Comparison of ENCODE assay signal across 1 cellular context in the genomic region with DNA sequence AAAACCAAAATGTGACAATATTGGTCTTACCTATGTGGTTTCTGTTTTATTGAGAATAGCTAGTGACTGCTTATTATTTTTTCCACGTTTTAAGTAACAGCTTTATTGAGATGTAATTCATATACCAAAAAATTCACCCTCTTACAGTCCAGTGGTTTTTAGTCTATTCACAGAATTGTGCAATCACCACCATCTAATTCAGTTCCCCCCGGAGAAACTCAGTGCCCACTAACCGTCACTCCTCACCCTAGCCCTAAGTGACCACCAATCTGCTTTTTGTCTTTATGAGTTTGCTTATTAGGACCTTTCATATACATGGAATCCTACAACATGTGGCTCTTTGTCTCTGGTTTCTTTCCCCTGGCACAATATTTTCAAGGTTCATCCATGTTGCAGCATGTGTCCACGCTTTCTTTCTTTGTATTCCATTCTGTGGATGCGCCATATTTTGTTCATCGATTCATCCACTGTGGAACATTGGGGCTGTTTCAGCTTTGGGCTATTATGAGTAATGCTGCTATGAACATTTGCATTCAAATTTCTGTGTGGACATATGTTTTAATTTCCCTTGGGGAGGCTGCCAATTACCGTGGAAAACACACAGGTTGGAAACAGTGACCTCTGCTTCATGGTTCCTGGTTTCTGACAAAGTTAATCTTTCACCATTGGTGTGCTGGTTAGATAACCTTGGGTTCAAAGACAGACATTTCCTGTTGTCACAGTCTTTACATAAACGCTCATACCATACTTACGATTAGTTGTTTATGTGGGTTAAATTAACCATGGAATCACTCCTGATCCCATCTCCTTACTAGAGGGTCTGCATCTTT.
TF ChIP-seq lines count a peak whose summit lies in the region.

No MANE protein-coding gene starts in this region.

TF ChIP-seq in HepG2, 621 proteins besides CTCF, POLR2A, EP300 and RAD21 (continued from another document and continues in another):
- TF ChIP-seq ZNF12 (CRISPR knock-in tag; IDR thresholded peaks at IDR 0.05), result peak; percentile 58; the same call in 1 of the 2 replicates
- no peak for TF ChIP-seq ZNF891 (CRISPR knock-in tag; IDR thresholded peaks at IDR 0.05)
- TF ChIP-seq, protein P1, sequence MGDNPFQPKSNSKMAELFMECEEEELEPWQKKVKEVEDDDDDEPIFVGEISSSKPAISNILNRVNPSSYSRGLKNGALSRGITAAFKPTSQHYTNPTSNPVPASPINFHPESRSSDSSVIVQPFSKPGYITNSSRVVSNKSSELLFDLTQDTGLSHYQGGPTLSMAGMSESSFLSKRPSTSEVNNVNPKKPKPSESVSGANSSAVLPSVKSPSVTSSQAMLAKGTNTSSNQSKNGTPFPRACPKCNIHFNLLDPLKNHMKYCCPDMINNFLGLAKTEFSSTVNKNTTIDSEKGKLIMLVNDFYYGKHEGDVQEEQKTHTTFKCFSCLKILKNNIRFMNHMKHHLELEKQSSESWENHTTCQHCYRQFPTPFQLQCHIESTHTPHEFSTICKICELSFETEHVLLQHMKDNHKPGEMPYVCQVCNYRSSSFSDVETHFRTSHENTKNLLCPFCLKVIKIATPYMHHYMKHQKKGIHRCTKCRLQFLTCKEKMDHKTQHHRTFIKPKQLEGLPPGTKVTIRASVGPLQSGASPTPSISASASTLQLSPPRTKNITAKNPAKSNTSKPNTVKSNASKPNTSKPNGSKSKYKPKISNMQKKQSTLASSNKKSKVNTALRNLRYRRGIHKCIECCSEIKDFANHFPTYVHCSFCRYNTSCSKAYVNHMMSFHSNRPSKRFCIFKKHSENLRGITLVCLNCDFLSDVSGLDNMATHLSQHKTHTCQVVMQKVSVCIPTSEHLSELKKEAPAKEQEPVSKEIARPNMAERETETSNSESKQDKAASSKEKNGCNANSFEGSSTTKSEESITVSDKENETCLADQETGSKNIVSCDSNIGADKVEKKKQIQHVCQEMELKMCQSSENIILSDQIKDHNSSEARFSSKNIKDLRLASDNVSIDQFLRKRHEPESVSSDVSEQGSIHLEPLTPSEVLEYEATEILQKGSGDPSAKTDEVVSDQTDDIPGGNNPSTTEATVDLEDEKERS (CRISPR knock-in tag; IDR thresholded peaks at IDR 0.05), result no peak
- peak; percentile 64; the same call in 1 of the 2 replicates for TF ChIP-seq TCF7 (IDR thresholded peaks at IDR 0.05; ENCODE audit: low read depth)
- TF ChIP-seq ARID2 (CRISPR knock-in tag; IDR thresholded peaks at IDR 0.05; ENCODE audit: borderline replicate concordance), result no peak
- peak; percentile 89 for TF ChIP-seq RXRB (CRISPR knock-in tag; IDR thresholded peaks at IDR 0.05; ENCODE audit: borderline replicate concordance)
- TF ChIP-seq ATM (IDR thresholded peaks at IDR 0.05; ENCODE audit: borderline replicate concordance), result peak; percentile 72; the same call in 1 of the 2 replicates
- no peak; the same call in 1 of the 2 replicates for TF ChIP-seq SMYD3 (CRISPR knock-in tag; IDR thresholded peaks at IDR 0.05)
- TF ChIP-seq, protein P2, sequence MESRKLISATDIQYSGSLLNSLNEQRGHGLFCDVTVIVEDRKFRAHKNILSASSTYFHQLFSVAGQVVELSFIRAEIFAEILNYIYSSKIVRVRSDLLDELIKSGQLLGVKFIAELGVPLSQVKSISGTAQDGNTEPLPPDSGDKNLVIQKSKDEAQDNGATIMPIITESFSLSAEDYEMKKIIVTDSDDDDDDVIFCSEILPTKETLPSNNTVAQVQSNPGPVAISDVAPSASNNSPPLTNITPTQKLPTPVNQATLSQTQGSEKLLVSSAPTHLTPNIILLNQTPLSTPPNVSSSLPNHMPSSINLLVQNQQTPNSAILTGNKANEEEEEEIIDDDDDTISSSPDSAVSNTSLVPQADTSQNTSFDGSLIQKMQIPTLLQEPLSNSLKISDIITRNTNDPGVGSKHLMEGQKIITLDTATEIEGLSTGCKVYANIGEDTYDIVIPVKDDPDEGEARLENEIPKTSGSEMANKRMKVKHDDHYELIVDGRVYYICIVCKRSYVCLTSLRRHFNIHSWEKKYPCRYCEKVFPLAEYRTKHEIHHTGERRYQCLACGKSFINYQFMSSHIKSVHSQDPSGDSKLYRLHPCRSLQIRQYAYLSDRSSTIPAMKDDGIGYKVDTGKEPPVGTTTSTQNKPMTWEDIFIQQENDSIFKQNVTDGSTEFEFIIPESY (CRISPR knock-in tag; IDR thresholded peaks at IDR 0.05), result peak; percentile 28; the same call in 1 of the 2 replicates
- TF ChIP-seq, protein P3, sequence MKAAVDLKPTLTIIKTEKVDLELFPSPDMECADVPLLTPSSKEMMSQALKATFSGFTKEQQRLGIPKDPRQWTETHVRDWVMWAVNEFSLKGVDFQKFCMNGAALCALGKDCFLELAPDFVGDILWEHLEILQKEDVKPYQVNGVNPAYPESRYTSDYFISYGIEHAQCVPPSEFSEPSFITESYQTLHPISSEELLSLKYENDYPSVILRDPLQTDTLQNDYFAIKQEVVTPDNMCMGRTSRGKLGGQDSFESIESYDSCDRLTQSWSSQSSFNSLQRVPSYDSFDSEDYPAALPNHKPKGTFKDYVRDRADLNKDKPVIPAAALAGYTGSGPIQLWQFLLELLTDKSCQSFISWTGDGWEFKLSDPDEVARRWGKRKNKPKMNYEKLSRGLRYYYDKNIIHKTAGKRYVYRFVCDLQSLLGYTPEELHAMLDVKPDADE (CRISPR knock-in tag; IDR thresholded peaks at IDR 0.05), result no peak
- no peak for TF ChIP-seq CREB1 (IDR thresholded peaks at IDR 0.05)
- TF ChIP-seq CREB1 (CRISPR knock-in tag; IDR thresholded peaks at IDR 0.05), result no peak
- TF ChIP-seq ERF (CRISPR knock-in tag; IDR thresholded peaks at IDR 0.05), result peak; percentile 84
- no peak for TF ChIP-seq ZSCAN31 (CRISPR knock-in tag; IDR thresholded peaks at IDR 0.05; ENCODE audit: low read depth)
- peak; percentile 92 for TF ChIP-seq MIXL1 (CRISPR knock-in tag; IDR thresholded peaks at IDR 0.05)
- no peak for TF ChIP-seq ZNF570 (CRISPR knock-in tag; IDR thresholded peaks at IDR 0.05; ENCODE audit: borderline replicate concordance)
- 0 out of 2 replicates have a peak, but pooled peaks have one; percentile 10 for TF ChIP-seq NFYC (CRISPR knock-in tag; IDR thresholded peaks at IDR 0.05)
- TF ChIP-seq ZC3H4 (CRISPR knock-in tag; IDR thresholded peaks at IDR 0.05; ENCODE audit: borderline replicate concordance), result no peak
- TF ChIP-seq, protein P4, sequence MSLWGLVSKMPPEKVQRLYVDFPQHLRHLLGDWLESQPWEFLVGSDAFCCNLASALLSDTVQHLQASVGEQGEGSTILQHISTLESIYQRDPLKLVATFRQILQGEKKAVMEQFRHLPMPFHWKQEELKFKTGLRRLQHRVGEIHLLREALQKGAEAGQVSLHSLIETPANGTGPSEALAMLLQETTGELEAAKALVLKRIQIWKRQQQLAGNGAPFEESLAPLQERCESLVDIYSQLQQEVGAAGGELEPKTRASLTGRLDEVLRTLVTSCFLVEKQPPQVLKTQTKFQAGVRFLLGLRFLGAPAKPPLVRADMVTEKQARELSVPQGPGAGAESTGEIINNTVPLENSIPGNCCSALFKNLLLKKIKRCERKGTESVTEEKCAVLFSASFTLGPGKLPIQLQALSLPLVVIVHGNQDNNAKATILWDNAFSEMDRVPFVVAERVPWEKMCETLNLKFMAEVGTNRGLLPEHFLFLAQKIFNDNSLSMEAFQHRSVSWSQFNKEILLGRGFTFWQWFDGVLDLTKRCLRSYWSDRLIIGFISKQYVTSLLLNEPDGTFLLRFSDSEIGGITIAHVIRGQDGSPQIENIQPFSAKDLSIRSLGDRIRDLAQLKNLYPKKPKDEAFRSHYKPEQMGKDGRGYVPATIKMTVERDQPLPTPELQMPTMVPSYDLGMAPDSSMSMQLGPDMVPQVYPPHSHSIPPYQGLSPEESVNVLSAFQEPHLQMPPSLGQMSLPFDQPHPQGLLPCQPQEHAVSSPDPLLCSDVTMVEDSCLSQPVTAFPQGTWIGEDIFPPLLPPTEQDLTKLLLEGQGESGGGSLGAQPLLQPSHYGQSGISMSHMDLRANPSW (CRISPR knock-in tag; IDR thresholded peaks at IDR 0.05; ENCODE audit: borderline replicate concordance), result 0 out of 2 replicates have a peak, but pooled peaks have one; percentile 64
- no peak for TF ChIP-seq ZMYM2 (CRISPR knock-in tag; IDR thresholded peaks at IDR 0.05)
- peak; percentile 25; the same call in 1 of the 2 replicates for TF ChIP-seq SMAD3 (CRISPR knock-in tag; IDR thresholded peaks at IDR 0.05)
- no peak for TF ChIP-seq ZNF556 (CRISPR knock-in tag; IDR thresholded peaks at IDR 0.05; ENCODE audit: borderline replicate concordance)
- TF ChIP-seq ZNF441 (CRISPR knock-in tag; IDR thresholded peaks at IDR 0.05; ENCODE audit: borderline replicate concordance), result no peak
- TF ChIP-seq, protein P5, sequence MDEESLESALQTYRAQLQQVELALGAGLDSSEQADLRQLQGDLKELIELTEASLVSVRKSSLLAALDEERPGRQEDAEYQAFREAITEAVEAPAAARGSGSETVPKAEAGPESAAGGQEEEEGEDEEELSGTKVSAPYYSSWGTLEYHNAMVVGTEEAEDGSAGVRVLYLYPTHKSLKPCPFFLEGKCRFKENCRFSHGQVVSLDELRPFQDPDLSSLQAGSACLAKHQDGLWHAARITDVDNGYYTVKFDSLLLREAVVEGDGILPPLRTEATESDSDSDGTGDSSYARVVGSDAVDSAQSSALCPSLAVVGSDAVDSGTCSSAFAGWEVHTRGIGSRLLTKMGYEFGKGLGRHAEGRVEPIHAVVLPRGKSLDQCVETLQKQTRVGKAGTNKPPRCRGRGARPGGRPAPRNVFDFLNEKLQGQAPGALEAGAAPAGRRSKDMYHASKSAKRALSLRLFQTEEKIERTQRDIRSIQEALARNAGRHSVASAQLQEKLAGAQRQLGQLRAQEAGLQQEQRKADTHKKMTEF (CRISPR knock-in tag; IDR thresholded peaks at IDR 0.05), result peak; percentile 49; the same call in 1 of the 2 replicates
- TF ChIP-seq, protein P6, sequence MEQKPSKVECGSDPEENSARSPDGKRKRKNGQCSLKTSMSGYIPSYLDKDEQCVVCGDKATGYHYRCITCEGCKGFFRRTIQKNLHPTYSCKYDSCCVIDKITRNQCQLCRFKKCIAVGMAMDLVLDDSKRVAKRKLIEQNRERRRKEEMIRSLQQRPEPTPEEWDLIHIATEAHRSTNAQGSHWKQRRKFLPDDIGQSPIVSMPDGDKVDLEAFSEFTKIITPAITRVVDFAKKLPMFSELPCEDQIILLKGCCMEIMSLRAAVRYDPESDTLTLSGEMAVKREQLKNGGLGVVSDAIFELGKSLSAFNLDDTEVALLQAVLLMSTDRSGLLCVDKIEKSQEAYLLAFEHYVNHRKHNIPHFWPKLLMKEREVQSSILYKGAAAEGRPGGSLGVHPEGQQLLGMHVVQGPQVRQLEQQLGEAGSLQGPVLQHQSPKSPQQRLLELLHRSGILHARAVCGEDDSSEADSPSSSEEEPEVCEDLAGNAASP (CRISPR knock-in tag; IDR thresholded peaks at IDR 0.05; ENCODE audit: borderline replicate concordance), result peak; percentile 83
- no peak for TF ChIP-seq ETV6 (CRISPR knock-in tag; conservative IDR thresholded peaks at IDR 0.05)
- no peak for TF ChIP-seq NBN (conservative IDR thresholded peaks at IDR 0.05)
- TF ChIP-seq FOXK1 (CRISPR knock-in tag; IDR thresholded peaks at IDR 0.05; ENCODE audit: borderline replicate concordance, low read depth), result peak; percentile 85
- no peak for TF ChIP-seq ZNF335 (CRISPR knock-in tag; IDR thresholded peaks at IDR 0.05)
- no peak for TF ChIP-seq PHF20 (CRISPR knock-in tag; IDR thresholded peaks at IDR 0.05)
- peak; percentile 66 for TF ChIP-seq CEBPB (IDR thresholded peaks at IDR 0.05; ENCODE audit: borderline replicate concordance, low read depth, low read length)
- no peak for TF ChIP-seq ZBTB3 (CRISPR knock-in tag; IDR thresholded peaks at IDR 0.05; ENCODE audit: borderline replicate concordance, low read depth)
- TF ChIP-seq FIP1L1 (IDR thresholded peaks at IDR 0.05; ENCODE audit: borderline replicate concordance, insufficient read depth, low read depth, low read length), result no peak
- no peak for TF ChIP-seq SNAPC2 (CRISPR knock-in tag; IDR thresholded peaks at IDR 0.05)
- peak; percentile 48; the same call in 1 of the 2 replicates for TF ChIP-seq MEF2D (CRISPR knock-in tag; IDR thresholded peaks at IDR 0.05)
- TF ChIP-seq, protein P7, sequence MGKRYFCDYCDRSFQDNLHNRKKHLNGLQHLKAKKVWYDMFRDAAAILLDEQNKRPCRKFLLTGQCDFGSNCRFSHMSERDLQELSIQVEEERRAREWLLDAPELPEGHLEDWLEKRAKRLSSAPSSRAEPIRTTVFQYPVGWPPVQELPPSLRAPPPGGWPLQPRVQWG (CRISPR knock-in tag; IDR thresholded peaks at IDR 0.05; ENCODE audit: borderline replicate concordance, low read depth), result no peak
- peak; percentile 61; the same call in 1 of the 2 replicates for TF ChIP-seq KMT2B (CRISPR knock-in tag; IDR thresholded peaks at IDR 0.05)
- TF ChIP-seq ZNF296 (CRISPR knock-in tag; conservative IDR thresholded peaks at IDR 0.05), result no peak
- 0 out of 2 replicates have a peak, but pooled peaks have one; percentile 13 for TF ChIP-seq NCOR1 (IDR thresholded peaks at IDR 0.05; ENCODE audit: borderline replicate concordance, low read length)
- TF ChIP-seq, protein P8, sequence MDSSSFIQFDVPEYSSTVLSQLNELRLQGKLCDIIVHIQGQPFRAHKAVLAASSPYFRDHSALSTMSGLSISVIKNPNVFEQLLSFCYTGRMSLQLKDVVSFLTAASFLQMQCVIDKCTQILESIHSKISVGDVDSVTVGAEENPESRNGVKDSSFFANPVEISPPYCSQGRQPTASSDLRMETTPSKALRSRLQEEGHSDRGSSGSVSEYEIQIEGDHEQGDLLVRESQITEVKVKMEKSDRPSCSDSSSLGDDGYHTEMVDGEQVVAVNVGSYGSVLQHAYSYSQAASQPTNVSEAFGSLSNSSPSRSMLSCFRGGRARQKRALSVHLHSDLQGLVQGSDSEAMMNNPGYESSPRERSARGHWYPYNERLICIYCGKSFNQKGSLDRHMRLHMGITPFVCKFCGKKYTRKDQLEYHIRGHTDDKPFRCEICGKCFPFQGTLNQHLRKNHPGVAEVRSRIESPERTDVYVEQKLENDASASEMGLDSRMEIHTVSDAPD (CRISPR knock-in tag; IDR thresholded peaks at IDR 0.05), result 0 out of 2 replicates have a peak, but pooled peaks have one; percentile 52
- TF ChIP-seq, protein P9, sequence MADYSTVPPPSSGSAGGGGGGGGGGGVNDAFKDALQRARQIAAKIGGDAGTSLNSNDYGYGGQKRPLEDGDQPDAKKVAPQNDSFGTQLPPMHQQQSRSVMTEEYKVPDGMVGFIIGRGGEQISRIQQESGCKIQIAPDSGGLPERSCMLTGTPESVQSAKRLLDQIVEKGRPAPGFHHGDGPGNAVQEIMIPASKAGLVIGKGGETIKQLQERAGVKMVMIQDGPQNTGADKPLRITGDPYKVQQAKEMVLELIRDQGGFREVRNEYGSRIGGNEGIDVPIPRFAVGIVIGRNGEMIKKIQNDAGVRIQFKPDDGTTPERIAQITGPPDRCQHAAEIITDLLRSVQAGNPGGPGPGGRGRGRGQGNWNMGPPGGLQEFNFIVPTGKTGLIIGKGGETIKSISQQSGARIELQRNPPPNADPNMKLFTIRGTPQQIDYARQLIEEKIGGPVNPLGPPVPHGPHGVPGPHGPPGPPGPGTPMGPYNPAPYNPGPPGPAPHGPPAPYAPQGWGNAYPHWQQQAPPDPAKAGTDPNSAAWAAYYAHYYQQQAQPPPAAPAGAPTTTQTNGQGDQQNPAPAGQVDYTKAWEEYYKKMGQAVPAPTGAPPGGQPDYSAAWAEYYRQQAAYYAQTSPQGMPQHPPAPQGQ (CRISPR knock-in tag; IDR thresholded peaks at IDR 0.05; ENCODE audit: borderline replicate concordance), result no peak
